Comparison of ENCODE assay signal across 1 cellular context in the genomic region with DNA sequence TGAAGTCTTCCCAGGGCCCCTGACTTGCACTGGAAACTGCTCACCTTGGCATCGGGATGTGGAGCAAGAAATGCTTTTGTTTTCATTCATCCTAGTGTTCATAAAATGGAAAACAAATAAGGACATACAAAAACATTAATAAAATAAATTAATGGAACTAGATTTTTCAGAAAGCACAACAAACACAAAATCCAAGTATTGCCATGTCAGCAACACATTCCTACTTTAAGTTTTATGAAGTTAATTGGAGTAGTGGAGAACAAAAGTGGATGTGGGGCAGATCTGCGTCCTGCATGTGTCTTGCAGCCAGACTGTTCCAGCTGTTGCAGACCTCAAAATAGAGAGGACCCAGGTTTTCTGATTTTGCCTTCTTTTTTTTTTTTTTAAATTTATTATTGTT.
TF ChIP-seq lines count a peak whose summit lies in the region.

No MANE protein-coding gene starts in this region.

TF ChIP-seq in SK-N-SH, 30 proteins besides CTCF, POLR2A, EP300 and RAD21 (continued from another document):
- TF ChIP-seq, protein P1, sequence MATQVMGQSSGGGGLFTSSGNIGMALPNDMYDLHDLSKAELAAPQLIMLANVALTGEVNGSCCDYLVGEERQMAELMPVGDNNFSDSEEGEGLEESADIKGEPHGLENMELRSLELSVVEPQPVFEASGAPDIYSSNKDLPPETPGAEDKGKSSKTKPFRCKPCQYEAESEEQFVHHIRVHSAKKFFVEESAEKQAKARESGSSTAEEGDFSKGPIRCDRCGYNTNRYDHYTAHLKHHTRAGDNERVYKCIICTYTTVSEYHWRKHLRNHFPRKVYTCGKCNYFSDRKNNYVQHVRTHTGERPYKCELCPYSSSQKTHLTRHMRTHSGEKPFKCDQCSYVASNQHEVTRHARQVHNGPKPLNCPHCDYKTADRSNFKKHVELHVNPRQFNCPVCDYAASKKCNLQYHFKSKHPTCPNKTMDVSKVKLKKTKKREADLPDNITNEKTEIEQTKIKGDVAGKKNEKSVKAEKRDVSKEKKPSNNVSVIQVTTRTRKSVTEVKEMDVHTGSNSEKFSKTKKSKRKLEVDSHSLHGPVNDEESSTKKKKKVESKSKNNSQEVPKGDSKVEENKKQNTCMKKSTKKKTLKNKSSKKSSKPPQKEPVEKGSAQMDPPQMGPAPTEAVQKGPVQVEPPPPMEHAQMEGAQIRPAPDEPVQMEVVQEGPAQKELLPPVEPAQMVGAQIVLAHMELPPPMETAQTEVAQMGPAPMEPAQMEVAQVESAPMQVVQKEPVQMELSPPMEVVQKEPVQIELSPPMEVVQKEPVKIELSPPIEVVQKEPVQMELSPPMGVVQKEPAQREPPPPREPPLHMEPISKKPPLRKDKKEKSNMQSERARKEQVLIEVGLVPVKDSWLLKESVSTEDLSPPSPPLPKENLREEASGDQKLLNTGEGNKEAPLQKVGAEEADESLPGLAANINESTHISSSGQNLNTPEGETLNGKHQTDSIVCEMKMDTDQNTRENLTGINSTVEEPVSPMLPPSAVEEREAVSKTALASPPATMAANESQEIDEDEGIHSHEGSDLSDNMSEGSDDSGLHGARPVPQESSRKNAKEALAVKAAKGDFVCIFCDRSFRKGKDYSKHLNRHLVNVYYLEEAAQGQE (IDR thresholded peaks at IDR 0.05; ENCODE audit: low read depth, low read length) = no peak
- no peak for TF ChIP-seq SIN3A (IDR thresholded peaks at IDR 0.05; ENCODE audit: borderline replicate concordance, low read depth, low read length)
- no peak for TF ChIP-seq MEF2A (IDR thresholded peaks at IDR 0.05; ENCODE audit: borderline replicate concordance, low read depth)
- no peak for TF ChIP-seq ELF1 (IDR thresholded peaks at IDR 0.05)
- TF ChIP-seq GATA2 (CRISPR knock-in tag; IDR thresholded peaks at IDR 0.05) = no peak
- TF ChIP-seq TCF12 (IDR thresholded peaks at IDR 0.05) = no peak
- TF ChIP-seq RCOR1 (IDR thresholded peaks at IDR 0.05; ENCODE audit: low read length) = no peak
- TF ChIP-seq JUND (IDR thresholded peaks at IDR 0.05) = no peak
- TF ChIP-seq NRF1 (IDR thresholded peaks at IDR 0.05; ENCODE audit: low read depth, low read length) = no peak
- TF ChIP-seq FOSL2 (IDR thresholded peaks at IDR 0.05; ENCODE audit: borderline replicate concordance, low read depth) = no peak
- TF ChIP-seq, protein P2, sequence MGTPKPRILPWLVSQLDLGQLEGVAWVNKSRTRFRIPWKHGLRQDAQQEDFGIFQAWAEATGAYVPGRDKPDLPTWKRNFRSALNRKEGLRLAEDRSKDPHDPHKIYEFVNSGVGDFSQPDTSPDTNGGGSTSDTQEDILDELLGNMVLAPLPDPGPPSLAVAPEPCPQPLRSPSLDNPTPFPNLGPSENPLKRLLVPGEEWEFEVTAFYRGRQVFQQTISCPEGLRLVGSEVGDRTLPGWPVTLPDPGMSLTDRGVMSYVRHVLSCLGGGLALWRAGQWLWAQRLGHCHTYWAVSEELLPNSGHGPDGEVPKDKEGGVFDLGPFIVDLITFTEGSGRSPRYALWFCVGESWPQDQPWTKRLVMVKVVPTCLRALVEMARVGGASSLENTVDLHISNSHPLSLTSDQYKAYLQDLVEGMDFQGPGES (IDR thresholded peaks at IDR 0.05; ENCODE audit: low read depth, low read length) = no peak
- TF ChIP-seq EZH2phosphoT487 (IDR thresholded peaks at IDR 0.05; ENCODE audit: borderline replicate concordance, low read depth) = no peak
- TF ChIP-seq POLR2AphosphoS5 (IDR thresholded peaks at IDR 0.05; ENCODE audit: low read depth, low read length) = no peak
